Comparison of ENCODE assay signal across 18 cellular contexts in genomic region chr2:175726213-175726612, GRCh38.
DNase-seq lines count a peak whose midpoint lies in the region; ATAC-seq and TF ChIP-seq lines count a peak whose summit lies in the region.
"Had no signal": no experiment of that assay in that cellular context is flagged by ENCODE, and none has a peak within 500 bp of the region (broad histone marks: within the 10 kb centered on the region; RNA-seq: fewer than 3 reads in every experiment).

No MANE protein-coding gene starts in this region.

- H3K27ac Mint-ChIP-seq in activated naive CD8-positive, alpha-beta T cell treated with anti-CD3 and anti-CD28 coated beads, Interleukin-2, amount 50 U/mL, for 24 hours, result no peak overlapping the region
- H3K27ac Mint-ChIP-seq: activated naive CD4-positive, alpha-beta T cell treated with anti-CD3 and anti-CD28 coated beads, Interleukin-2, amount 50 U/mL, for 24 hours; naive thymus-derived CD8-positive, alpha-beta T cell had no signal

- in situ Hi-C loops in astrocyte of the spinal cord (cut with HindIII; ENCODE audit: low sequenced_read_pairs), result no loop called here

- intact Hi-C loops in left colon (cut with DNase I, micrococcal nuclease), result no loop called here

- H3K36me3 Mint-ChIP-seq in activated naive CD8-positive, alpha-beta T cell treated with anti-CD3 and anti-CD28 coated beads, Interleukin-2, amount 50 U/mL, for 24 hours (ENCODE audit: low read depth), result no peaks in the 10 kb centered on the region
- H3K36me3 Mint-ChIP-seq: activated naive CD4-positive, alpha-beta T cell treated with anti-CD3 and anti-CD28 coated beads, Interleukin-2, amount 50 U/mL, for 24 hours had no signal

- peaks cover 16% of the 10 kb centered on the region for H3K9me3 Mint-ChIP-seq in activated naive CD8-positive, alpha-beta T cell treated with anti-CD3 and anti-CD28 coated beads, Interleukin-2, amount 50 U/mL, for 24 hours

- peak; percentile 15 for ATAC-seq in left colon
- no peak for ATAC-seq in activated naive CD8-positive, alpha-beta T cell treated with anti-CD3 and anti-CD28 coated beads, Interleukin-2, amount 50 U/mL, for 24 hours
- ATAC-seq: lower lobe of right lung; naive thymus-derived CD8-positive, alpha-beta T cell had no signal

- no peaks in the 10 kb centered on the region for H3K4me1 Mint-ChIP-seq in activated naive CD8-positive, alpha-beta T cell treated with anti-CD3 and anti-CD28 coated beads, Interleukin-2, amount 50 U/mL, for 24 hours
- H3K4me1 Mint-ChIP-seq: activated naive CD4-positive, alpha-beta T cell treated with anti-CD3 and anti-CD28 coated beads, Interleukin-2, amount 50 U/mL, for 24 hours; naive thymus-derived CD8-positive, alpha-beta T cell had no signal

- no peak for TF ChIP-seq CTCF in astrocyte of the spinal cord (IDR thresholded peaks at IDR 0.05; ENCODE audit: low read depth, low read length)

- DNase-seq in Daoy (ENCODE audit: low read depth) (peak; percentile 47), LHCN-M2 (ENCODE audit: low read depth) (peak; percentile 72), astrocyte of the spinal cord (ENCODE audit: low read depth, low spot score) (peak; percentile 67), left colon (no peak), NCI-H2081 treated with DMSO at 0.1 percent for 48 hours (lab: John Stamatoyannopoulos, UW) (no peak)
- no peak for DNase-seq in activated effector memory CD4-positive, alpha-beta T cell treated with Interleukin-2 at 50 U/mL for 16 hours
- DNase-seq in activated CD4-positive, alpha-beta T cell treated with anti-CD3 and anti-CD28 coated beads for 48 hours, result no peak
- DNase-seq in activated naive CD8-positive, alpha-beta T cell treated with anti-CD3 and anti-CD28 coated beads, Interleukin-2, amount 50 U/mL, for 24 hours, result no peak
- DNase-seq: activated CD8-positive, alpha-beta memory T cell treated with anti-CD3 and anti-CD28 coated beads, Interleukin-2, amount 50 U/mL, for 48 hours; DMS153; effector CD8-positive, alpha-beta T cell; lower lobe of right lung; naive thymus-derived CD8-positive, alpha-beta T cell; NCI-H1436 treated with DMSO at 0.1 percent for 48 hours; SHP77 treated with DMSO at 0.1 percent for 48 hours; tibial artery had no signal

- H3K27me3 Mint-ChIP-seq in activated naive CD8-positive, alpha-beta T cell treated with anti-CD3 and anti-CD28 coated beads, Interleukin-2, amount 50 U/mL, for 24 hours, result peaks cover 6% of the 10 kb centered on the region

- H3K4me3 Mint-ChIP-seq in activated naive CD8-positive, alpha-beta T cell treated with anti-CD3 and anti-CD28 coated beads, Interleukin-2, amount 50 U/mL, for 24 hours, result no peak overlapping the region
- H3K4me3 Mint-ChIP-seq: activated naive CD4-positive, alpha-beta T cell treated with anti-CD3 and anti-CD28 coated beads, Interleukin-2, amount 50 U/mL, for 24 hours; naive thymus-derived CD8-positive, alpha-beta T cell had no signal

- H3K4me3 ChIP-seq in astrocyte of the spinal cord (ENCODE audit: low read depth, low read length), result no peak overlapping the region
- H3K4me3 ChIP-seq: BLaER1 treated with 17β-estradiol and CSF1 and Interleukin-3, amounts not matched to agents 10 nM and 100 nM; lower lobe of right lung; tibial artery had no signal

Comparison
In these comparisons a context has a peak if more than half of its experiments do, and no peak if none do; other contexts are left out.
1. DNase-seq: peak in Daoy (single experiment), LHCN-M2 (single experiment) and astrocyte of the spinal cord (single experiment); none in left colon (0 of 2), activated effector memory CD4-positive, alpha-beta T cell treated with Interleukin-2 at 50 U/mL for 16 hours (single experiment), activated CD4-positive, alpha-beta T cell treated with anti-CD3 and anti-CD28 coated beads for 48 hours (single experiment), NCI-H2081 treated with DMSO at 0.1 percent for 48 hours (single experiment) and activated naive CD8-positive, alpha-beta T cell treated with anti-CD3 and anti-CD28 coated beads, Interleukin-2, amount 50 U/mL, for 24 hours (single experiment).